Comparison of ENCODE assay signal across 9 cellular contexts in the genomic region with DNA sequence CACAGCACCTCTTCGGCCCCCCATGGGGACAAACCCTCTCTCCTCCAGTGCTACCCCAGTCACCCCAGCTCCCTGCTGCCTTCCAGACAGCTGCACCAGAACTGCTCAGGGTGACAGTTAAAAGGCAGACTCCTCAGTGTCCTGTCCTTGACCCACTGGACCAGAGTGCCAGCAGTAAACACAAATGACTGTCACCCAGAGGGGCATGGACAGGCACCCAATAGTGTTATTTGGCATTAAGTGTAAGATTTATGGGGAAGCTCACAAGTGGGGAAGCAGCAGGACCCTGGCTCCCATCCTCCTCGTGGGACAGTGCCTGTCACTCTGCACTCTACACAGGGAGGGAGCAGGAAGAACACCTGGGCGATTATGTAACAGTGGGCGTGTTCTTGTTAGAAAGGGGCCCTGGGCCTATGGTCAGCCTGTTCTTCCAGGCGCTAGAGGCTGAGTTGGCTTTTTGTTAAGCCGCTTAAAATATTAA. TPM values are rescaled to one million over a fixed set of nuclear protein-coding genes. Genes with fewer than 3 reads are reported as not detected.
DNase-seq lines count a peak whose midpoint lies in the region; ATAC-seq, FAIRE-seq and TF ChIP-seq lines count a peak whose summit lies in the region.
"Had no signal": no experiment of that assay in that cellular context is flagged by ENCODE, and none has a peak within 500 bp of the region (broad histone marks: within the 10 kb centered on the region; RNA-seq: fewer than 3 reads in every experiment).

No MANE protein-coding gene starts in this region.

- FAIRE-seq in keratinocyte (lab: Jason Lieb, UNC), result peak; percentile 48

- H3K36me3 Mint-ChIP-seq in activated T-cell treated with anti-CD3 and anti-CD28 coated beads, Interleukin-2, amount 50 U/mL, for 24 hours (ENCODE audit: low read depth), result peaks cover 95% of the 10 kb centered on the region

- intact Hi-C loops in transverse colon (cut with DNase I; ENCODE audit: low total_unique reads), result loop anchor here (10.0 kb wide), 1 partner anchor 353 kb away; no protein-coding TSS in a partner anchor

- H3K27ac Mint-ChIP-seq in activated T-cell treated with anti-CD3 and anti-CD28 coated beads, Interleukin-2, amount 50 U/mL, for 24 hours, result peak overlapping the region; percentile 96

- no peak for TF ChIP-seq CTCF in keratinocyte (optimal IDR thresholded peaks at IDR 0.05 in 1 of 3, IDR thresholded peaks at IDR 0.05 in 1 of 3, conservative IDR thresholded peaks at IDR 0.05 in 1 of 3; ENCODE audit: extremely low read depth in 1 of 3, insufficient read depth in 2 of 3, low read length in 3 of 3)
- no peak for TF ChIP-seq CTCF in transverse colon (IDR thresholded peaks at IDR 0.05)

- no peak overlapping the region for H3K27ac ChIP-seq in keratinocyte (ENCODE audit: control insufficient read depth, insufficient read depth, low read length)
- peak overlapping the region; percentile 81 to 97 (median 88) for H3K27ac ChIP-seq in transverse colon

- peak; percentile 40 for DNase-seq in activated T-cell treated with anti-CD3 and anti-CD28 coated beads, Interleukin-2, amount 50 U/mL, for 24 hours
- no peak for DNase-seq in activated T-cell treated with anti-CD3 and anti-CD28 coated beads for 4 hours
- DNase-seq in SW480 (ENCODE audit: low spot score), result peak; percentile 58
- no peak for DNase-seq in keratinocyte (ENCODE audit: low read depth, low spot score)
- DNase-seq in transverse colon, result peak; percentile 76

- H3K27me3 Mint-ChIP-seq in activated T-cell treated with anti-CD3 and anti-CD28 coated beads, Interleukin-2, amount 50 U/mL, for 24 hours, result no peaks in the 10 kb centered on the region

- TF ChIP-seq POLR2A in transverse colon (IDR thresholded peaks at IDR 0.05) (peak; percentile 18), GM18505 (IDR thresholded peaks at IDR 0.05; ENCODE audit: borderline replicate concordance, extremely low read depth, insufficient read depth, insufficient read length) (no peak)

- peaks cover 4% of the 10 kb centered on the region for H3K9me1 ChIP-seq in keratinocyte (ENCODE audit: control insufficient read depth, extremely low read depth, insufficient read depth, low read length)

- no peak for ATAC-seq in HG03280 (IDR thresholded peaks at IDR 0.05; ENCODE audit: unreplicated experiment)
- ATAC-seq in GM18505 (IDR thresholded peaks at IDR 0.05; ENCODE audit: unreplicated experiment), result no peak
- no peak for ATAC-seq in HG03469 (IDR thresholded peaks at IDR 0.05; ENCODE audit: unreplicated experiment)

- dilution Hi-C loops in keratinocyte (cut with MboI; ENCODE audit: extremely low pct_ligation_motif_present, low sequenced_read_pairs), result no loop called here

- H3K9me3 Mint-ChIP-seq in activated T-cell treated with anti-CD3 and anti-CD28 coated beads, Interleukin-2, amount 50 U/mL, for 24 hours, result no peaks in the 10 kb centered on the region

- H3K9me3 ChIP-seq in keratinocyte (ENCODE audit: control insufficient read depth, low read depth, low read length) (no peaks in the 10 kb centered on the region), transverse colon (no peaks in the 10 kb centered on the region)

- H3K27me3 ChIP-seq in keratinocyte (ENCODE audit: control insufficient read depth, extremely low read depth, insufficient read depth, low read length) (no peaks in the 10 kb centered on the region), transverse colon (no peaks in the 10 kb centered on the region)

- no peak for TF ChIP-seq EP300 in transverse colon (IDR thresholded peaks at IDR 0.05; ENCODE audit: low read depth)

- no peak overlapping the region for H3K4me2 ChIP-seq in keratinocyte (ENCODE audit: control insufficient read depth, extremely low read depth, insufficient read depth, low read depth, low read length)

- H3K36me3 ChIP-seq in keratinocyte (ENCODE audit: control insufficient read depth in 2 of 2, extremely low read depth in 1 of 2, insufficient read depth in 2 of 2, low read length in 2 of 2), result peaks cover 11 to 47% of the 10 kb centered on the region in 2 experiments
- H3K36me3 ChIP-seq in transverse colon, result peaks cover 0 to 3% (median under 1%) of the 10 kb centered on the region in 4 donors

- H3K4me1 Mint-ChIP-seq in activated T-cell treated with anti-CD3 and anti-CD28 coated beads, Interleukin-2, amount 50 U/mL, for 24 hours (ENCODE audit: low read depth), result peaks cover 87% of the 10 kb centered on the region

- in situ Hi-C loops in transverse colon (cut with MboI; ENCODE audit: low pct_ligation_motif_present in 1 of 4, low pct_unique_long_range_greater_than_20kb in 1 of 4, low sequenced_read_pairs in 3 of 4), result loop anchor here in 3 of 4 donors (25.0 kb wide), 2 partner anchors 365 to 835 kb away; a partner anchor contains a TSS

- peaks cover 41% of the 10 kb centered on the region for H3K79me2 ChIP-seq in keratinocyte (ENCODE audit: control insufficient read depth, insufficient read depth, low read length)

- no peak overlapping the region for H3K9ac ChIP-seq in keratinocyte (ENCODE audit: control insufficient read depth, extremely low read depth, insufficient read depth, low read length)

- WGBS in transverse colon (ENCODE audit: low coverage in 1 of 2), 2 donors, result 28% methylated on average over 6 of the region's 6 CpGs; no CpG with 5 or more reads in 1 of the 2 donors

- no peak overlapping the region for H2AFZ ChIP-seq in keratinocyte (ENCODE audit: control insufficient read depth, low read length)

- no peak overlapping the region for H3K4me3 ChIP-seq in keratinocyte (ENCODE audit: control insufficient read depth in 2 of 3, extremely low read depth in 1 of 3, insufficient read depth in 2 of 3, low read depth in 1 of 3, low read length in 3 of 3)
- H3K4me3 ChIP-seq in transverse colon, result no peak overlapping the region
- H3K4me3 ChIP-seq: lung had no signal

- H4K20me1 ChIP-seq in keratinocyte (ENCODE audit: control insufficient read depth, extremely low read depth, insufficient read depth, low read length), result peaks cover 52% of the 10 kb centered on the region

- H3K4me3 Mint-ChIP-seq in activated T-cell treated with anti-CD3 and anti-CD28 coated beads, Interleukin-2, amount 50 U/mL, for 24 hours, result peak overlapping the region; percentile 40

- H3K4me1 ChIP-seq in keratinocyte (ENCODE audit: control insufficient read depth, extremely low read depth, insufficient read depth, low read length), result peaks cover 47% of the 10 kb centered on the region
- H3K4me1 ChIP-seq in transverse colon, result peaks cover 44 to 80% (median 73%) of the 10 kb centered on the region in 4 donors

RNA-seq across cellular contexts. Expression of a gene that starts 5.0 kb away (rescaled TPM):
- polyA plus RNA-seq in keratinocyte, result 66.1 to 70.7 TPM (median 67.3 TPM) in 3 replicates
- 91.2 TPM for polyA plus RNA-seq in keratinocyte (2011; ENCODE audit: low read depth)
- 37.2 and 76.5 TPM in 2 replicates for polyA plus RNA-seq in keratinocyte (2011; cell fraction: cytosol; rRNA removed)
- polyA plus RNA-seq in keratinocyte (2011; cell fraction: nucleus; rRNA removed), result 25.9 and 26.1 TPM in 2 replicates
- 52.4 and 75.3 TPM in 2 replicates for polyA plus RNA-seq in keratinocyte (2012; ENCODE audit: low replicate concordance)
- 8.6 to 9.8 TPM (median 8.7 TPM) in 3 replicates for polyA minus RNA-seq in keratinocyte
- polyA minus RNA-seq in keratinocyte (2011; cell fraction: cytosol; rRNA and poly(A)+ RNA removed), result 36.4 TPM
- 6.0 and 6.7 TPM in 2 replicates for polyA minus RNA-seq in keratinocyte (2011; cell fraction: nucleus; rRNA and poly(A)+ RNA removed)
- total RNA-seq in transverse colon, result 100 to 1,000 TPM in 2 of 4 donors, 10 to 100 TPM in 2; 20.5 to 153 (median 97.8) TPM

RNA-seq across cellular contexts. Expression of a gene that starts 7.2 kb away (rescaled TPM):
- 590 to 629 TPM (median 597 TPM) in 3 replicates for polyA plus RNA-seq in keratinocyte
- 405 TPM for polyA plus RNA-seq in keratinocyte (2011; ENCODE audit: low read depth)
- 667 and 669 TPM in 2 replicates for polyA plus RNA-seq in keratinocyte (2011; cell fraction: cytosol; rRNA removed)
- 723 and 754 TPM in 2 replicates for polyA plus RNA-seq in keratinocyte (2011; cell fraction: nucleus; rRNA removed)
- polyA plus RNA-seq in keratinocyte (2012; ENCODE audit: low replicate concordance), result 334 and 628 TPM in 2 replicates
- 96.8 to 185 TPM (median 173 TPM) in 3 replicates for polyA minus RNA-seq in keratinocyte
- 150 TPM for polyA minus RNA-seq in keratinocyte (2011; cell fraction: cytosol; rRNA and poly(A)+ RNA removed)
- polyA minus RNA-seq in keratinocyte (2011; cell fraction: nucleus; rRNA and poly(A)+ RNA removed), result 73.9 and 83.2 TPM in 2 replicates
- 100 to 1,000 TPM; 262 to 566 (median 339) TPM for total RNA-seq in transverse colon

RNA-seq across cellular contexts. Expression of a gene that starts 25.4 kb away (rescaled TPM):
- polyA plus RNA-seq in keratinocyte, result 13.8 to 27.6 TPM (median 18.4 TPM) in 3 replicates
- 6.3 TPM for polyA plus RNA-seq in keratinocyte (2011; ENCODE audit: low read depth)
- polyA plus RNA-seq in keratinocyte (2011; cell fraction: cytosol; rRNA removed), result 22.8 and 24.0 TPM in 2 replicates
- polyA plus RNA-seq in keratinocyte (2011; cell fraction: nucleus; rRNA removed), result 23.9 and 24.4 TPM in 2 replicates
- polyA plus RNA-seq in keratinocyte (2012; ENCODE audit: low replicate concordance), result 13.7 and 26.1 TPM in 2 replicates
- polyA minus RNA-seq in keratinocyte, result 22.7 to 51.9 TPM (median 30.8 TPM) in 3 replicates
- 26.7 TPM for polyA minus RNA-seq in keratinocyte (2011; cell fraction: cytosol; rRNA and poly(A)+ RNA removed)
- 20.7 and 28.1 TPM in 2 replicates for polyA minus RNA-seq in keratinocyte (2011; cell fraction: nucleus; rRNA and poly(A)+ RNA removed)
- total RNA-seq in transverse colon, result 10 to 100 TPM; 11.5 to 31.0 (median 25.6) TPM

RNA-seq across cellular contexts. Expression of a gene that starts 43.0 kb away (rescaled TPM):
- not detected in 3 replicates for polyA plus RNA-seq in keratinocyte
- not detected for polyA plus RNA-seq in keratinocyte (2011; ENCODE audit: low read depth)
- 0.01 TPM in 1 of 2 replicates, not detected in the other for polyA plus RNA-seq in keratinocyte (2011; cell fraction: cytosol; rRNA removed)
- polyA plus RNA-seq in keratinocyte (2011; cell fraction: nucleus; rRNA removed), result 0.01 TPM in 1 of 2 replicates, not detected in the other
- not detected in 2 replicates for polyA plus RNA-seq in keratinocyte (2012; ENCODE audit: low replicate concordance)
- polyA minus RNA-seq in keratinocyte, result 0.07 TPM in 1 of 3 replicates, not detected in the others
- not detected for polyA minus RNA-seq in keratinocyte (2011; cell fraction: cytosol; rRNA and poly(A)+ RNA removed)
- polyA minus RNA-seq in keratinocyte (2011; cell fraction: nucleus; rRNA and poly(A)+ RNA removed), result not detected in 2 replicates
- total RNA-seq in transverse colon, result 1 to 10 TPM in 2 of 4 donors, under 1 TPM in 2; 0.14 to 1.1 (median 0.66) TPM

Comparison
In these comparisons a context has a peak if more than half of its experiments do, and no peak if none do; other contexts are left out.
1. DNase-seq: peak in activated T-cell treated with anti-CD3 and anti-CD28 coated beads, Interleukin-2, amount 50 U/mL, for 24 hours (single experiment), SW480 (single experiment) and transverse colon (single experiment); none in activated T-cell treated with anti-CD3 and anti-CD28 coated beads for 4 hours (single experiment) and keratinocyte (single experiment).